Comparison of ENCODE assay signal across 18 cellular contexts in the genomic region with DNA sequence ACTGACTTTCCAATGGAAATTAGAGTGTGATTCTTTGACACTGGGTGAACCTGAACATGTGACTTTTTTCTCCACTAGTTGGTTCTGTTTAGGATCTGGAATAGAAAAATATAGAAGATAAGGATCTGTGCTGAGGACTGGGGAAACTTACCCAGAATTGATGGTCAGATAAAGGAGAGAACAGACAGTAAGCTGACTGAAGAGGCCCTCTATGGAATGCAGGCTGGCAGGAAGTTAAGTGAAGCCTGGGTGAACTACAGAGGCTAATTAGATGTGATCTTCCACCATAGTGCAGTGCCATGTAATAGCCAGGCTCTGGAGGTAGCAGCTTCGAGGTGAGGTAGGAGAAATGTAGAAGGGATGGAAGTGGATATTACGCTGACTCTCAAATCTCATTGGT.
"Had no signal": no experiment of that assay in that cellular context is flagged by ENCODE, and none has a peak within 500 bp of the region (broad histone marks: within the 10 kb centered on the region; RNA-seq: fewer than 3 reads in every experiment).

No MANE protein-coding gene starts in this region.

- H3K36me3 ChIP-seq: adrenal gland, colonic mucosa, left lung had no signal

- H3K27me3 ChIP-seq: adrenal gland, colonic mucosa, dorsolateral prefrontal cortex, left lung had no signal

- H3K27ac ChIP-seq: adrenal gland, colonic mucosa, dorsolateral prefrontal cortex, left lung had no signal

- DNase-seq: activated CD4-positive, alpha-beta T cell treated with anti-CD3 and anti-CD28 coated beads for 36 hours; activated CD4-positive, alpha-beta T cell treated with anti-CD3 and anti-CD28 coated beads, Interleukin-2, amount 50 U/mL, for 4 hours; activated CD8-positive, alpha-beta memory T cell treated with anti-CD3 and anti-CD28 coated beads for 24 hours; activated CD8-positive, alpha-beta memory T cell treated with anti-CD3 and anti-CD28 coated beads, Interleukin-2, amount 50 U/mL, for 4 hours; activated naive CD4-positive, alpha-beta T cell; activated T-cell treated with anti-CD3 and anti-CD28 coated beads, Interleukin-2, amount 50 U/mL, for 24 hours; adrenal gland; colonic mucosa; dorsolateral prefrontal cortex; effector memory CD8-positive, alpha-beta T cell; foreskin melanocyte; immature natural killer cell; kidney glomerular epithelial cell; left lung; naive B cell; stimulated activated CD4-positive, alpha-beta T cell treated with anti-CD3 and anti-CD28 coated beads, Interleukin-4, amount 100 ng/mL, for 24 hours; stimulated activated naive CD4-positive, alpha-beta T cell treated with Interleukin-2 at 50 U/mL for 16 hours; T-helper 9 cell had no signal

- H3K4me3 ChIP-seq: adrenal gland, colonic mucosa, dorsolateral prefrontal cortex, left lung had no signal

- H3K9me3 ChIP-seq: adrenal gland, colonic mucosa, left lung had no signal

- H3K4me1 ChIP-seq: colonic mucosa, left lung had no signal
